8 cellular contexts compared by ENCODE assay signal in genomic region chr6:149834513-149835481, GRCh38. TPM values are rescaled to one million over a fixed set of nuclear protein-coding genes. Genes with fewer than 3 reads are reported as not detected.
A peak's percentile ranks its signal among the peaks of the same experiment; 100 is the strongest.
DNase-seq lines count a peak whose midpoint lies in the region; ATAC-seq and TF ChIP-seq lines count a peak whose summit lies in the region.

No MANE protein-coding gene starts in this region.

- CTCF ChIA-PET in CD4-positive, alpha-beta memory T cell (lab: Charles Lee; ENCODE audit: partially characterized antibody): interaction anchor here (0.7 to 3.2 kb wide), 21 partner anchors 9 to 236 kb away, joined by 3 to 18 read pairs (median 4); no protein-coding TSS in a partner anchor

- TF ChIP-seq CTCF in fibroblast of the aortic adventitia (IDR thresholded peaks at IDR 0.05; ENCODE audit: insufficient read depth, low read length) (peak; percentile 93), omental fat pad (IDR thresholded peaks at IDR 0.05) (peak in 2 of 3 donors; percentile 78 to 80), upper lobe of right lung (IDR thresholded peaks at IDR 0.05) (peak; percentile 91)

- intact Hi-C loops in CD4-positive, alpha-beta memory T cell (cut with micrococcal nuclease): loop anchor here (1.0 to 2.0 kb wide), 5 partner anchors 31 to 560 kb away; no protein-coding TSS in a partner anchor
- intact Hi-C loops in upper lobe of right lung (cut with DNase I): no loop called here

- H3K4me1 ChIP-seq in CD4-positive, alpha-beta memory T cell (ENCODE audit: insufficient read depth, low read length): peaks cover 3% of the 10 kb centered on the region
- H3K4me1 ChIP-seq in upper lobe of right lung: no peaks in the 10 kb centered on the region

- H3K4me3 ChIP-seq in CD4-positive, alpha-beta memory T cell (ENCODE audit: low read length in 2 of 2): no peak overlapping the region
- H3K4me3 ChIP-seq in fibroblast of the aortic adventitia (ENCODE audit: low read depth, low read length) (no peak overlapping the region), upper lobe of right lung (no peak overlapping the region)

- H3K36me3 ChIP-seq in CD4-positive, alpha-beta memory T cell (ENCODE audit: insufficient read depth, low read length): no peaks in the 10 kb centered on the region
- H3K36me3 ChIP-seq in upper lobe of right lung: peaks cover 7% of the 10 kb centered on the region

- H3K9me3 ChIP-seq in CD4-positive, alpha-beta memory T cell (ENCODE audit: control insufficient read depth in 1 of 2, low read length in 2 of 2): no peaks in the 10 kb centered on the region
- no peaks in the 10 kb centered on the region for H3K9me3 ChIP-seq in upper lobe of right lung

- ATAC-seq in HG03175 (IDR thresholded peaks at IDR 0.05; ENCODE audit: unreplicated experiment): peak; percentile 49
- peak; percentile 55 for ATAC-seq in omental fat pad (ENCODE audit: low FRiP score)
- peak; percentile 79 for ATAC-seq in upper lobe of right lung
- ATAC-seq in GM21717 (IDR thresholded peaks at IDR 0.05; ENCODE audit: unreplicated experiment): no peak

- no peak overlapping the region for H3K27ac ChIP-seq in CD4-positive, alpha-beta memory T cell (ENCODE audit: low read depth, low read length)
- H3K27ac ChIP-seq in upper lobe of right lung: no peak overlapping the region

- no peak overlapping the region for H3K27ac Mint-ChIP-seq in CD4-positive, alpha-beta memory T cell

- POLR2A ChIA-PET in CD4-positive, alpha-beta memory T cell (lab: Charles Lee; ENCODE audit: partially characterized antibody): no interaction called here

- H3K36me3 Mint-ChIP-seq in CD4-positive, alpha-beta memory T cell: no peaks in the 10 kb centered on the region

- no peak overlapping the region for H3K4me3 Mint-ChIP-seq in CD4-positive, alpha-beta memory T cell

- H3K4me1 Mint-ChIP-seq in CD4-positive, alpha-beta memory T cell: peaks cover 0 to 4% (median 2%) of the 10 kb centered on the region in 4 donors

- peaks cover 0 to 2% of the 10 kb centered on the region in 2 donors for H3K27me3 Mint-ChIP-seq in CD4-positive, alpha-beta memory T cell

- H3K9me3 Mint-ChIP-seq in CD4-positive, alpha-beta memory T cell: no peaks in the 10 kb centered on the region

- no peaks in the 10 kb centered on the region for H3K27me3 ChIP-seq in CD4-positive, alpha-beta memory T cell (ENCODE audit: insufficient read depth, low read length)
- H3K27me3 ChIP-seq in upper lobe of right lung: no peaks in the 10 kb centered on the region

- DNase-seq in CD4-positive, alpha-beta memory T cell: peak; percentile 69 to 78 (median 70)
- peak; percentile 83 for DNase-seq in RKO (ENCODE audit: low spot score)
- peak; percentile 50 to 51 for DNase-seq in activated T-helper 1 cell treated with anti-CD3 and anti-CD28 coated beads, Interleukin-2, amount 50 U/mL, for 16 hours (ENCODE audit: low read depth in 1 of 2, low spot score in 1 of 2)
- DNase-seq in fibroblast of the aortic adventitia (ENCODE audit: low read depth): peak; percentile 87
- DNase-seq in omental fat pad (ENCODE audit: low spot score): peak; percentile 87
- no peak for DNase-seq in upper lobe of right lung

RNA-seq across cellular contexts. Expression of gene LRP11, which starts 29.4 kb away (rescaled TPM):
- total RNA-seq in CD4-positive, alpha-beta memory T cell: 1 to 10 TPM; 3.6 to 5.6 TPM
- 1 to 10 TPM; 1.2 to 2.3 TPM for polyA plus RNA-seq in CD4-positive, alpha-beta memory T cell
- total RNA-seq in fibroblast of the aortic adventitia (ENCODE audit: low replicate concordance): 20.0 and 74.1 TPM in 2 replicates
- 10 to 100 TPM; 30.5 to 39.4 (median 33.5) TPM for total RNA-seq in omental fat pad
- 51.1 TPM for total RNA-seq in upper lobe of right lung
